In the genomic region with DNA sequence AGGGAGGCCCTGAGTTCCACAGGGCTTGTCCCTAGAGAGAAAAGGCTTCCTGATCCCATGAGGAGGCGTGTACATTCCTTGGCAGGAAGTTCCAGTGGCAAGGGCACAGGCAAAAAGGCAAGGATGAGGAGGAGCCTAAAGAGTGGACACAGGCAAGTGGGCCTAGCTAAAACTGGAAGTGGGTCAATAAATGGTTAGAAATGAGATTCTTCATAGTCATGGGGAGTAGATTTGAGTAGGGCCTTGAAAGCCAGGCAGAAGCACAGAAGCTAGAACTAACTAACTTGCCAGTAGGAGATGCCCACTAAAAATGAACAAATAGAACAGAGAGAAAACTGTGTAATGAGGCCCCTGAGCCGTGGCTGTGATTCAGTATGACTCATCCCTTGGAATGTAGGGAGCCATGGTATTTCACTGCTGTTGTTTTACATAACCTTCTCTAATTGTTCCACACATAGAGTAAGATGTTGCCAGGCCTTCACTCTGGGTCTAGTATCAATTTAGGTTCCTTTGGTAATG, we compare ENCODE assay signal across 9 cellular contexts. TPM values are rescaled to one million over a fixed set of nuclear protein-coding genes. Genes with fewer than 3 reads are reported as not detected.
DNase-seq lines count a peak whose midpoint lies in the region; ATAC-seq and TF ChIP-seq lines count a peak whose summit lies in the region.
"Had no signal": no experiment of that assay in that cellular context is flagged by ENCODE, and none has a peak within 500 bp of the region (broad histone marks: within the 10 kb centered on the region; RNA-seq: fewer than 3 reads in every experiment).

No MANE protein-coding gene starts in this region.

- H3K27ac ChIP-seq in PC-3 (ENCODE audit: low read length) = peak overlapping the region; percentile 53
- H3K27ac ChIP-seq in esophagus squamous epithelium = peak overlapping the region; percentile 53 to 66 (median 55)
- H3K27ac ChIP-seq in neural progenitor cell = no peak overlapping the region

- DNase-seq in BJ (ENCODE audit: low read depth) (peak; percentile 82), PC-3 (peak; percentile 93), esophagus squamous epithelium (lab: John Stamatoyannopoulos, UW) (no peak), neural progenitor cell (ENCODE audit: low spot score) (no peak), NCI-H1436 (lab: John Stamatoyannopoulos, UW) (no peak), NCI-H187 treated with DMSO at 0.1 percent for 48 hours (lab: John Stamatoyannopoulos, UW) (no peak)
- DNase-seq in activated CD8-positive, alpha-beta T cell treated with anti-CD3 and anti-CD28 coated beads, Interleukin-2, amount 10 ng/mL, durations not matched to agents 7 days and 5 days = no peak
- DNase-seq in activated CD4-positive, alpha-beta T cell treated with anti-CD3 and anti-CD28 coated beads, Interleukin-2, amount 10 ng/mL, durations not matched to agents 7 days and 5 days = no peak
- DNase-seq: NCI-H2107 had no signal

- no peaks in the 10 kb centered on the region for H4K20me1 ChIP-seq in PC-3 (ENCODE audit: low read length)
- H4K20me1 ChIP-seq in neural progenitor cell (ENCODE audit: low read depth) = no peaks in the 10 kb centered on the region

- H3K4me3 Mint-ChIP-seq in neural progenitor cell = no peak overlapping the region
- no peak overlapping the region for H3K4me3 Mint-ChIP-seq in activated CD8-positive, alpha-beta T cell treated with anti-CD3 and anti-CD28 coated beads, Interleukin-2, amount 10 ng/mL, durations not matched to agents 7 days and 5 days
- no peak overlapping the region for H3K4me3 Mint-ChIP-seq in activated CD4-positive, alpha-beta T cell treated with anti-CD3 and anti-CD28 coated beads, Interleukin-2, amount 10 ng/mL, durations not matched to agents 7 days and 5 days

- peak overlapping the region; percentile 64 for H2AFZ ChIP-seq in PC-3 (ENCODE audit: low read length)
- H2AFZ ChIP-seq in neural progenitor cell (replicated peaks) = no peak overlapping the region

- H3K27me3 Mint-ChIP-seq in neural progenitor cell (ENCODE audit: insufficient read depth, low read depth) = no peaks in the 10 kb centered on the region
- H3K27me3 Mint-ChIP-seq in activated CD8-positive, alpha-beta T cell treated with anti-CD3 and anti-CD28 coated beads, Interleukin-2, amount 10 ng/mL, durations not matched to agents 7 days and 5 days (ENCODE audit: low read depth) = no peaks in the 10 kb centered on the region
- H3K27me3 Mint-ChIP-seq in activated CD4-positive, alpha-beta T cell treated with anti-CD3 and anti-CD28 coated beads, Interleukin-2, amount 10 ng/mL, durations not matched to agents 7 days and 5 days = no peaks in the 10 kb centered on the region

- H3K36me3 ChIP-seq in BJ (ENCODE audit: control insufficient read depth, insufficient read depth, low read length) (no peaks in the 10 kb centered on the region), PC-3 (ENCODE audit: low read depth, low read length) (no peaks in the 10 kb centered on the region), esophagus squamous epithelium (no peaks in the 10 kb centered on the region), neural progenitor cell (no peaks in the 10 kb centered on the region)

- H3K4me3 ChIP-seq in BJ (ENCODE audit: low read depth, low read length) (no peak overlapping the region), PC-3 (ENCODE audit: low read length) (peak overlapping the region; percentile 7; the same call in 1 of the 2 replicates), esophagus squamous epithelium (no peak overlapping the region), neural progenitor cell (no peak overlapping the region)

- CTCF ChIA-PET in BJ (lab: Yijun Ruan, JAX) = interaction anchor here (0.8 to 5.4 kb wide), 9 partner anchors 9 to 727 kb away, joined by 3 to 23 read pairs (median 4); no protein-coding TSS in a partner anchor
- CTCF ChIA-PET in PC-3 (lab: Charles Lee) = interaction anchor here (1.0 to 1.1 kb wide), 2 partner anchors 29 to 31 kb away, joined by 3 to 4 read pairs; no protein-coding TSS in a partner anchor
- CTCF ChIA-PET in activated CD8-positive, alpha-beta T cell treated with anti-CD3 and anti-CD28 coated beads, Interleukin-2, amount 10 ng/mL, durations not matched to agents 7 days and 5 days (lab: Charles Lee) = no interaction called here
- CTCF ChIA-PET in activated CD4-positive, alpha-beta T cell treated with anti-CD3 and anti-CD28 coated beads, Interleukin-2, amount 10 ng/mL, durations not matched to agents 7 days and 5 days (lab: Charles Lee) = interaction anchor here (0.6 to 1.1 kb wide), 2 partner anchors 32 to 368 kb away, joined by 3 to 5 read pairs; no protein-coding TSS in a partner anchor

- H3F3A ChIP-seq in PC-3 (ENCODE audit: low read length, unreplicated experiment) (no peaks in the 10 kb centered on the region), neural progenitor cell (ENCODE audit: low read depth) (no peaks in the 10 kb centered on the region)

- TF ChIP-seq CTCF in BJ (IDR thresholded peaks at IDR 0.05; ENCODE audit: insufficient read depth, low read depth, low read length) = no peak
- TF ChIP-seq CTCF in PC-3 (conservative IDR thresholded peaks at IDR 0.05; ENCODE audit: low read depth, low read length) = no peak
- TF ChIP-seq CTCF in esophagus squamous epithelium (IDR thresholded peaks at IDR 0.05) = no peak
- no peak for TF ChIP-seq CTCF in neural progenitor cell (IDR thresholded peaks at IDR 0.05)

- H3K27me3 ChIP-seq in BJ (ENCODE audit: control insufficient read depth, insufficient read depth, low read length) (no peaks in the 10 kb centered on the region), PC-3 (ENCODE audit: low read length) (no peaks in the 10 kb centered on the region), esophagus squamous epithelium (no peaks in the 10 kb centered on the region), neural progenitor cell (no peaks in the 10 kb centered on the region)

- peaks cover 11% of the 10 kb centered on the region for H3K36me3 Mint-ChIP-seq in neural progenitor cell
- H3K36me3 Mint-ChIP-seq in activated CD8-positive, alpha-beta T cell treated with anti-CD3 and anti-CD28 coated beads, Interleukin-2, amount 10 ng/mL, durations not matched to agents 7 days and 5 days (ENCODE audit: low read depth) = no peaks in the 10 kb centered on the region
- no peaks in the 10 kb centered on the region for H3K36me3 Mint-ChIP-seq in activated CD4-positive, alpha-beta T cell treated with anti-CD3 and anti-CD28 coated beads, Interleukin-2, amount 10 ng/mL, durations not matched to agents 7 days and 5 days (ENCODE audit: low read depth)

- POLR2A ChIA-PET in BJ (lab: Charles Lee) (interaction anchor here (0.6 kb wide), 1 partner anchor 11 kb away, joined by 3 read pairs; no protein-coding TSS in a partner anchor), PC-3 (lab: Charles Lee; ENCODE audit: unreplicated experiment) (no interaction called here)
- POLR2A ChIA-PET in activated CD8-positive, alpha-beta T cell treated with anti-CD3 and anti-CD28 coated beads, Interleukin-2, amount 10 ng/mL, durations not matched to agents 7 days and 5 days (lab: Charles Lee) = no interaction called here
- POLR2A ChIA-PET in activated CD4-positive, alpha-beta T cell treated with anti-CD3 and anti-CD28 coated beads, Interleukin-2, amount 10 ng/mL, durations not matched to agents 7 days and 5 days (lab: Charles Lee) = no interaction called here

- ATAC-seq in PC-3 = peak; percentile 93
- no peak for ATAC-seq in activated CD8-positive, alpha-beta T cell treated with anti-CD3 and anti-CD28 coated beads, Interleukin-2, amount 10 ng/mL, durations not matched to agents 7 days and 5 days

- H3K4me2 ChIP-seq in PC-3 (ENCODE audit: low read length) (peak overlapping the region; percentile 53), neural progenitor cell (no peak overlapping the region)

- 8 to 17% methylated on average over 2 of the region's 2 CpGs for WGBS in esophagus squamous epithelium, 2 donors

- H3K9me3 ChIP-seq in PC-3 (ENCODE audit: low read length) = no peaks in the 10 kb centered on the region
- no peaks in the 10 kb centered on the region for H3K9me3 ChIP-seq in esophagus squamous epithelium
- H3K9me3 ChIP-seq in neural progenitor cell (ENCODE audit: low read depth) = no peaks in the 10 kb centered on the region

- no peak for TF ChIP-seq POLR2A in esophagus squamous epithelium (IDR thresholded peaks at IDR 0.05)

- H3K79me2 ChIP-seq in PC-3 (ENCODE audit: low read length) (no peaks in the 10 kb centered on the region), neural progenitor cell (ENCODE audit: low read depth) (no peaks in the 10 kb centered on the region)

- no peaks in the 10 kb centered on the region for H3K9me3 Mint-ChIP-seq in neural progenitor cell
- H3K9me3 Mint-ChIP-seq in activated CD8-positive, alpha-beta T cell treated with anti-CD3 and anti-CD28 coated beads, Interleukin-2, amount 10 ng/mL, durations not matched to agents 7 days and 5 days (ENCODE audit: insufficient read depth) = no peaks in the 10 kb centered on the region
- no peaks in the 10 kb centered on the region for H3K9me3 Mint-ChIP-seq in activated CD4-positive, alpha-beta T cell treated with anti-CD3 and anti-CD28 coated beads, Interleukin-2, amount 10 ng/mL, durations not matched to agents 7 days and 5 days

- peak overlapping the region; percentile 55 for H3K27ac Mint-ChIP-seq in neural progenitor cell
- no peak overlapping the region for H3K27ac Mint-ChIP-seq in activated CD8-positive, alpha-beta T cell treated with anti-CD3 and anti-CD28 coated beads, Interleukin-2, amount 10 ng/mL, durations not matched to agents 7 days and 5 days
- H3K27ac Mint-ChIP-seq in activated CD4-positive, alpha-beta T cell treated with anti-CD3 and anti-CD28 coated beads, Interleukin-2, amount 10 ng/mL, durations not matched to agents 7 days and 5 days = no peak overlapping the region

- peaks cover 21% of the 10 kb centered on the region for H3K4me1 Mint-ChIP-seq in neural progenitor cell
- no peaks in the 10 kb centered on the region for H3K4me1 Mint-ChIP-seq in activated CD8-positive, alpha-beta T cell treated with anti-CD3 and anti-CD28 coated beads, Interleukin-2, amount 10 ng/mL, durations not matched to agents 7 days and 5 days (ENCODE audit: low read depth)
- no peaks in the 10 kb centered on the region for H3K4me1 Mint-ChIP-seq in activated CD4-positive, alpha-beta T cell treated with anti-CD3 and anti-CD28 coated beads, Interleukin-2, amount 10 ng/mL, durations not matched to agents 7 days and 5 days

- H3K9me2 ChIP-seq in PC-3 (replicated peaks; ENCODE audit: low read length) = no peaks in the 10 kb centered on the region

- peaks cover 24% of the 10 kb centered on the region for H3K4me1 ChIP-seq in PC-3 (ENCODE audit: insufficient read depth, low read length)
- peaks cover 0 to 25% (median 17%) of the 10 kb centered on the region in 3 donors for H3K4me1 ChIP-seq in esophagus squamous epithelium
- peaks cover 8% of the 10 kb centered on the region for H3K4me1 ChIP-seq in neural progenitor cell

- H3K9ac ChIP-seq in PC-3 (ENCODE audit: low read length) (no peak overlapping the region), neural progenitor cell (no peak overlapping the region)

- BruUV-seq in PC-3 (replicated peaks; lab: Mats Ljungman, UMichigan) = no TSS peak

- intact Hi-C loops in PC-3 (cut with micrococcal nuclease) (loop anchor here (1.0 kb wide), 1 partner anchor 724 kb away; no protein-coding TSS in a partner anchor), esophagus squamous epithelium (cut with DNase I) (no loop called here)

RNA-seq across cellular contexts. Expression of gene MANF, which starts 44.7 kb away (rescaled TPM):
- 21.5 and 58.1 TPM in 2 replicates for polyA plus RNA-seq in BJ (2011; rRNA removed)
- 5.8 and 7.3 TPM in 2 replicates for polyA minus RNA-seq in BJ (2011; rRNA and poly(A)+ RNA removed)
- total RNA-seq in PC-3 (2014; rRNA removed) (200 and 221 TPM in 2 replicates), esophagus squamous epithelium (10 to 100 TPM; 35.9 to 97.7 (median 72.6) TPM), neural progenitor cell (ENCODE audit: low replicate concordance) (51.1 and 68.9 TPM in 2 replicates)
- total RNA-seq in activated CD8-positive, alpha-beta T cell treated with anti-CD3 and anti-CD28 coated beads, Interleukin-2, amount 10 ng/mL, durations not matched to agents 7 days and 5 days = 100 to 1,000 TPM; 136 to 140 TPM
- 100 to 1,000 TPM; 107 to 131 TPM for total RNA-seq in activated CD4-positive, alpha-beta T cell treated with anti-CD3 and anti-CD28 coated beads, Interleukin-2, amount 10 ng/mL, durations not matched to agents 7 days and 5 days

RNA-seq across cellular contexts. Expression of gene RBM15B, which starts 50.7 kb away (rescaled TPM):
- polyA plus RNA-seq in BJ (2011; rRNA removed) = 8.4 and 11.9 TPM in 2 replicates
- 13.8 and 18.5 TPM in 2 replicates for polyA minus RNA-seq in BJ (2011; rRNA and poly(A)+ RNA removed)
- 31.1 and 34.7 TPM in 2 replicates for total RNA-seq in PC-3 (2014; rRNA removed)
- 10 to 100 TPM; 26.3 to 35.3 (median 27.0) TPM for total RNA-seq in esophagus squamous epithelium
- total RNA-seq in neural progenitor cell (ENCODE audit: low replicate concordance) = 28.1 and 47.9 TPM in 2 replicates
- 10 to 100 TPM; 30.7 to 30.8 TPM for total RNA-seq in activated CD8-positive, alpha-beta T cell treated with anti-CD3 and anti-CD28 coated beads, Interleukin-2, amount 10 ng/mL, durations not matched to agents 7 days and 5 days
- total RNA-seq in activated CD4-positive, alpha-beta T cell treated with anti-CD3 and anti-CD28 coated beads, Interleukin-2, amount 10 ng/mL, durations not matched to agents 7 days and 5 days = 10 to 100 TPM; 29.0 to 29.8 TPM

Comparison
In these comparisons a context has a peak if more than half of its experiments do, and no peak if none do; other contexts are left out.
1. DNase-seq: peak in BJ (single experiment) and PC-3 (single experiment); none in esophagus squamous epithelium (single experiment), neural progenitor cell (single experiment), NCI-H1436 (single experiment), activated CD8-positive, alpha-beta T cell treated with anti-CD3 and anti-CD28 coated beads, Interleukin-2, amount 10 ng/mL, durations not matched to agents 7 days and 5 days (single experiment), activated CD4-positive, alpha-beta T cell treated with anti-CD3 and anti-CD28 coated beads, Interleukin-2, amount 10 ng/mL, durations not matched to agents 7 days and 5 days (single experiment) and NCI-H187 treated with DMSO at 0.1 percent for 48 hours (single experiment).